In the genomic region with DNA sequence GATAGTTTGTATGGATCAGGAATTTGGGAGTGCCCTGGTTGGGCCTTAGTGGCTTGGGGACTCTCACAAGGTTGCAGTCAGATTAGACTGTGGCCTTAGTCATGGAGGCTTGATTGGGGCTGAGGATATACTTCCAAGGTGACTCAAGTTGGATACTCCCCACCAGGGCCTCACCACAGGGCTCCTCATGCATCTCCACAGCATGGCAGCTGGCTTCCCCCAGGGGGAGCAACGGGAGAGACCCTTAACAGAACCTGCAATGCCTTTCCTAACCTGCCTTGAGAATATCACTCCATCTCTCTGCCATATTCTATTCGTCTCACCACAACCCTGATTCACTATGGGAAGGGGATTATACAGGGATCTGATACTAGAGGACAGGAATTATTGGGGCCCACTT, we compare ENCODE assay signal across 20 cellular contexts.
"Had no signal": no experiment of that assay in that cellular context is flagged by ENCODE, and none has a peak within 500 bp of the region (broad histone marks: within the 10 kb centered on the region; RNA-seq: fewer than 3 reads in every experiment).

No MANE protein-coding gene starts in this region.

- H3K27ac ChIP-seq: coronary artery, gastrocnemius medialis, pancreas had no signal

- H3K4me1 ChIP-seq: gastrocnemius medialis had no signal

- H3K36me3 ChIP-seq: gastrocnemius medialis, pancreas had no signal

- H3K27ac Mint-ChIP-seq: naive B cell, nephron, progenitor cell of endocrine pancreas, type B pancreatic cell had no signal

- H3K4me2 ChIP-seq: smooth muscle cell had no signal

- H3K4me3 Mint-ChIP-seq: naive B cell, nephron, type B pancreatic cell had no signal

- H3K27me3 Mint-ChIP-seq: progenitor cell of endocrine pancreas, type B pancreatic cell had no signal

- DNase-seq: effector CD4-positive, alpha-beta T cell; gastrocnemius medialis; glutamatergic neuron; kidney; left colon; left ventricle myocardium superior; mesenchymal stem cell; naive B cell; occipital lobe; pancreas; right cardiac atrium; stimulated activated CD4-positive, alpha-beta T cell treated with anti-CD3 and anti-CD28 coated beads, Interleukin-2, amount 100 ng/mL, for 48 hours; stimulated activated naive CD4-positive, alpha-beta T cell treated with Interleukin-2 at 50 U/mL for 16 hours had no signal

- H3K4me1 Mint-ChIP-seq: naive B cell, nephron had no signal

- H3K9me3 ChIP-seq: pancreas had no signal

- ATAC-seq: esophagus mucosa, gastrocnemius medialis, left colon, left ventricle myocardium superior, pancreas, right cardiac atrium had no signal

- H3K27me3 ChIP-seq: gastrocnemius medialis, pancreas had no signal

- H3K4me3 ChIP-seq: coronary artery, gastrocnemius medialis, lung, pancreas, smooth muscle cell had no signal
